Comparison of ENCODE assay signal across 10 cellular contexts in genomic region chr2:134623796-134624195, GRCh38.
DNase-seq lines count a peak whose midpoint lies in the region; ATAC-seq and TF ChIP-seq lines count a peak whose summit lies in the region.
"Had no signal": no experiment of that assay in that cellular context is flagged by ENCODE, and none has a peak within 500 bp of the region (broad histone marks: within the 10 kb centered on the region; RNA-seq: fewer than 3 reads in every experiment).

No MANE protein-coding gene starts in this region.

- peak; percentile 89 for ATAC-seq in GM19043 (IDR thresholded peaks at IDR 0.05; ENCODE audit: low read depth, unreplicated experiment)
- peak; percentile 85 for ATAC-seq in HG02943 (IDR thresholded peaks at IDR 0.05; ENCODE audit: low read depth, unreplicated experiment)

- DNase-seq in GM10248 (ENCODE audit: extremely low spot score), result peak; percentile 58
- DNase-seq in NOMO-1 treated with dmso at 0.1 percent for 144 hours (lab: John Stamatoyannopoulos, UW; ENCODE audit: unreplicated experiment), result peak; percentile 3
- DNase-seq in NCI-H1417 (lab: John Stamatoyannopoulos, UW), result no peak
- DNase-seq in medulla oblongata (ENCODE audit: extremely low spot score), result no peak
- DNase-seq in HPDE6-E6E7 (ENCODE audit: extremely low spot score), result no peak
- no peak for DNase-seq in inferior parietal cortex (ENCODE audit: extremely low spot score)
- DNase-seq: NCI-H510A; stimulated activated naive CD4-positive, alpha-beta T cell treated with Interleukin-2 at 50 U/mL for 16 hours had no signal

- no peak for TF ChIP-seq CTCF in GM10248 (IDR thresholded peaks at IDR 0.05; ENCODE audit: control extremely low read depth, extremely low read depth, low read depth, missing control alignments)

- POLR2A ChIA-PET in GM10248 (lab: Yijun Ruan, JAX), result no interaction called here

- CTCF ChIA-PET in GM10248 (lab: Yijun Ruan, JAX), result no interaction called here

Comparison
In these comparisons a context has a peak if more than half of its experiments do, and no peak if none do; other contexts are left out.
1. DNase-seq: peak in GM10248 (single experiment) and NOMO-1 treated with dmso at 0.1 percent for 144 hours (single experiment); none in NCI-H1417 (0 of 3), medulla oblongata (single experiment), HPDE6-E6E7 (single experiment) and inferior parietal cortex (single experiment).